ENCODE assay signal across 1 cellular context in the genomic region with DNA sequence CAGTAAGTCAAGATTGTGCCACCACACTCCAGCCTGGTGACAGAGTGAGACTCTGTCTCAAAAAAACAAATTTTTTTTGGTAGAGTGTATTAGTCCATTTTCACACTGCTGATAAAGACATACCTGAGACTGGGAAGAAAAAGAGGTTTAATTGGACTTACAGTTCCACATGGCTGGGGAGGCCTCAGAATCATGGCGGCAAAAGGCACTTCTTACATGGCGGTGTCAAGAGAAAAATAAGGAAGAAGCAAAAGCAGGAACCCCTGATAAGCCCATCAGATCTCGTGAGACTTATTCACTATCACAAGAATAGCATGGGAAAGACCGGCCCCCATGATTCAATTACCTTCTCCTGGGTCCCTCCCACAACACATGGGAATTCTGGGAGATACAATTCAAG. TPM values are rescaled to one million over a fixed set of nuclear protein-coding genes. Genes with fewer than 3 reads are reported as not detected.
"Had no signal": no experiment of that assay in that cellular context is flagged by ENCODE, and none has a peak within 500 bp of the region (broad histone marks: within the 10 kb centered on the region; RNA-seq: fewer than 3 reads in every experiment).

No MANE protein-coding gene starts in this region.

RNA-seq across cellular contexts. Expression of gene CDKL3, which starts 54.1 kb away (rescaled TPM):
- total RNA-seq: HT-29 had no signal
